Comparison of ENCODE assay signal across 2 cellular contexts in the genomic region with DNA sequence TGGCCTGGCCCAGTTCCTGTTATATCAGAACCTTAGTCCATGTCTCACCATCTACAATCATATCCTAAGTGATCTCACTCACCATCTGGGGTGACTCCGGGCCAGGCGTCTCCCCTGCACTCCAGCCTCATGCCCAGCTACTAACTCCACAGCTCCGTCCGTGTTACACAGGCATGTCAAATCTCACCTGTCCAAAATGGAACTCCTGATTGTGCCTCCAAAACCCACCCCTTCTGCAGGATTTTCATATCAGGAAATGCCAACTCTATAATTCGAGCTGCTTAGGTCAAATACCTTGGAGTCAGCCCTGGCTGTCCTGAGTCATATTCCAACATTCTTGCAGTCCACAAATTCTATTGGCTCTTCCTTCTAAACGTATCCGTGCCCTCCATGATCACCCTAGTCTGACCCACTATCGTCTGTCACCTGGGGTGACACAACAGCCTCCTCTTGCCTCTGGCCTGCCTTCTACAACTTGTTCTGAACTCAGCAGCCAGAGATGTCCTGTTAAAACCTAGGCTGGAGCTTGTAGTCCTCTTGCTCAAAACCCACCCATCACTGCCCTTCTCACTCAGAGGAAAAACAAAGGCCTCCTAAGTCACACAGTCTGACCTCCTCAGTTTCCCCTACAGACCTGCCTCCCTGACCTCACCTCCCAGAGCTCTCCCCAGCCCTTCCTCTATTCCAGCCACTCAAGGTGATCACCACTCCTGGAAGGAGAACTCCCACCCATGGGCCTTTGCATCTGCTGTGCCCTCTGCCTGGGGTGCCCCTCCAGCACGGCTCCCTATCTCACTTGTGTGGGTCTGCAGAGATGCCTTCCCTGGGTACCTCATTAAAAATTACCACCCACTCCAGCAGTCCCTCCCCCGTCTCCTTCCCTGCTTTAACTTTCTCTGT.
TF ChIP-seq lines count a peak whose summit lies in the region.

No MANE protein-coding gene starts in this region.

TF ChIP-seq in A549, 52 proteins besides CTCF, POLR2A, EP300 and RAD21 (continues in another document):
- TF ChIP-seq CBX8 (IDR thresholded peaks at IDR 0.05) (no peak), RARB (CRISPR knock-in tag; IDR thresholded peaks at IDR 0.05) (no peak), CBX2 (IDR thresholded peaks at IDR 0.05; ENCODE audit: borderline replicate concordance, low read depth) (no peak), GATA3 (IDR thresholded peaks at IDR 0.05; ENCODE audit: borderline replicate concordance) (peak; percentile 31; the same call in 1 of the 2 replicates), ZC3H11A (IDR thresholded peaks at IDR 0.05) (no peak), ESRRA (IDR thresholded peaks at IDR 0.05; ENCODE audit: borderline replicate concordance, low read length) (no peak), JUNB (IDR thresholded peaks at IDR 0.05) (no peak; the same call in 1 of the 2 replicates), MAFK (IDR thresholded peaks at IDR 0.05; ENCODE audit: partially characterized antibody) (peak; percentile 40), FOXS1 (CRISPR knock-in tag; IDR thresholded peaks at IDR 0.05) (no peak), HDAC2 (IDR thresholded peaks at IDR 0.05) (no peak), SREBF2 (IDR thresholded peaks at IDR 0.05) (no peak), CEBPB (IDR thresholded peaks at IDR 0.05) (no peak; a peak in 1 of 4 replicates), ZNF302 (CRISPR knock-in tag; IDR thresholded peaks at IDR 0.05) (no peak), FOSL2 (IDR thresholded peaks at IDR 0.05) (no peak), FOSL2 (CRISPR knock-in tag; IDR thresholded peaks at IDR 0.05) (peak; percentile 72), CHD4 (IDR thresholded peaks at IDR 0.05; ENCODE audit: borderline replicate concordance) (no peak), FOSB (CRISPR knock-in tag; IDR thresholded peaks at IDR 0.05) (no peak), NPAS2 (CRISPR knock-in tag; IDR thresholded peaks at IDR 0.05; ENCODE audit: borderline replicate concordance) (no peak), HOXB5 (CRISPR knock-in tag; IDR thresholded peaks at IDR 0.05) (no peak), RNF2 (IDR thresholded peaks at IDR 0.05; ENCODE audit: borderline replicate concordance, low read depth) (no peak), ZSCAN20 (CRISPR knock-in tag; IDR thresholded peaks at IDR 0.05) (no peak), HOXA7 (CRISPR knock-in tag; IDR thresholded peaks at IDR 0.05) (no peak)
- TF ChIP-seq, protein P1, sequence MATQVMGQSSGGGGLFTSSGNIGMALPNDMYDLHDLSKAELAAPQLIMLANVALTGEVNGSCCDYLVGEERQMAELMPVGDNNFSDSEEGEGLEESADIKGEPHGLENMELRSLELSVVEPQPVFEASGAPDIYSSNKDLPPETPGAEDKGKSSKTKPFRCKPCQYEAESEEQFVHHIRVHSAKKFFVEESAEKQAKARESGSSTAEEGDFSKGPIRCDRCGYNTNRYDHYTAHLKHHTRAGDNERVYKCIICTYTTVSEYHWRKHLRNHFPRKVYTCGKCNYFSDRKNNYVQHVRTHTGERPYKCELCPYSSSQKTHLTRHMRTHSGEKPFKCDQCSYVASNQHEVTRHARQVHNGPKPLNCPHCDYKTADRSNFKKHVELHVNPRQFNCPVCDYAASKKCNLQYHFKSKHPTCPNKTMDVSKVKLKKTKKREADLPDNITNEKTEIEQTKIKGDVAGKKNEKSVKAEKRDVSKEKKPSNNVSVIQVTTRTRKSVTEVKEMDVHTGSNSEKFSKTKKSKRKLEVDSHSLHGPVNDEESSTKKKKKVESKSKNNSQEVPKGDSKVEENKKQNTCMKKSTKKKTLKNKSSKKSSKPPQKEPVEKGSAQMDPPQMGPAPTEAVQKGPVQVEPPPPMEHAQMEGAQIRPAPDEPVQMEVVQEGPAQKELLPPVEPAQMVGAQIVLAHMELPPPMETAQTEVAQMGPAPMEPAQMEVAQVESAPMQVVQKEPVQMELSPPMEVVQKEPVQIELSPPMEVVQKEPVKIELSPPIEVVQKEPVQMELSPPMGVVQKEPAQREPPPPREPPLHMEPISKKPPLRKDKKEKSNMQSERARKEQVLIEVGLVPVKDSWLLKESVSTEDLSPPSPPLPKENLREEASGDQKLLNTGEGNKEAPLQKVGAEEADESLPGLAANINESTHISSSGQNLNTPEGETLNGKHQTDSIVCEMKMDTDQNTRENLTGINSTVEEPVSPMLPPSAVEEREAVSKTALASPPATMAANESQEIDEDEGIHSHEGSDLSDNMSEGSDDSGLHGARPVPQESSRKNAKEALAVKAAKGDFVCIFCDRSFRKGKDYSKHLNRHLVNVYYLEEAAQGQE (IDR thresholded peaks at IDR 0.05), result no peak
- TF ChIP-seq, protein P2, sequence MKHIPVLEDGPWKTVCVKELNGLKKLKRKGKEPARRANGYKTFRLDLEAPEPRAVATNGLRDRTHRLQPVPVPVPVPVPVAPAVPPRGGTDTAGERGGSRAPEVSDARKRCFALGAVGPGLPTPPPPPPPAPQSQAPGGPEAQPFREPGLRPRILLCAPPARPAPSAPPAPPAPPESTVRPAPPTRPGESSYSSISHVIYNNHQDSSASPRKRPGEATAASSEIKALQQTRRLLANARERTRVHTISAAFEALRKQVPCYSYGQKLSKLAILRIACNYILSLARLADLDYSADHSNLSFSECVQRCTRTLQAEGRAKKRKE (CRISPR knock-in tag; IDR thresholded peaks at IDR 0.05; ENCODE audit: low read depth), result no peak
- TF ChIP-seq, protein P3, sequence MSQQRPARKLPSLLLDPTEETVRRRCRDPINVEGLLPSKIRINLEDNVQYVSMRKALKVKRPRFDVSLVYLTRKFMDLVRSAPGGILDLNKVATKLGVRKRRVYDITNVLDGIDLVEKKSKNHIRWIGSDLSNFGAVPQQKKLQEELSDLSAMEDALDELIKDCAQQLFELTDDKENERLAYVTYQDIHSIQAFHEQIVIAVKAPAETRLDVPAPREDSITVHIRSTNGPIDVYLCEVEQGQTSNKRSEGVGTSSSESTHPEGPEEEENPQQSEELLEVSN (IDR thresholded peaks at IDR 0.05; ENCODE audit: borderline replicate concordance, low read depth), result no peak; the same call in 1 of the 2 replicates
- TF ChIP-seq, protein P4, sequence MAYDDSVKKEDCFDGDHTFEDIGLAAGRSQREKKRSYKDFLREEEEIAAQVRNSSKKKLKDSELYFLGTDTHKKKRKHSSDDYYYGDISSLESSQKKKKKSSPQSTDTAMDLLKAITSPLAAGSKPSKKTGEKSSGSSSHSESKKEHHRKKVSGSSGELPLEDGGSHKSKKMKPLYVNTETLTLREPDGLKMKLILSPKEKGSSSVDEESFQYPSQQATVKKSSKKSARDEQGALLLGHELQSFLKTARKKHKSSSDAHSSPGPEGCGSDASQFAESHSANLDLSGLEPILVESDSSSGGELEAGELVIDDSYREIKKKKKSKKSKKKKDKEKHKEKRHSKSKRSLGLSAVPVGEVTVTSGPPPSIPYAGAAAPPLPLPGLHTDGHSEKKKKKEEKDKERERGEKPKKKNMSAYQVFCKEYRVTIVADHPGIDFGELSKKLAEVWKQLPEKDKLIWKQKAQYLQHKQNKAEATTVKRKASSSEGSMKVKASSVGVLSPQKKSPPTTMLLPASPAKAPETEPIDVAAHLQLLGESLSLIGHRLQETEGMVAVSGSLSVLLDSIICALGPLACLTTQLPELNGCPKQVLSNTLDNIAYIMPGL (CRISPR knock-in tag; IDR thresholded peaks at IDR 0.05; ENCODE audit: borderline replicate concordance), result no peak
- TF ChIP-seq, protein P5, sequence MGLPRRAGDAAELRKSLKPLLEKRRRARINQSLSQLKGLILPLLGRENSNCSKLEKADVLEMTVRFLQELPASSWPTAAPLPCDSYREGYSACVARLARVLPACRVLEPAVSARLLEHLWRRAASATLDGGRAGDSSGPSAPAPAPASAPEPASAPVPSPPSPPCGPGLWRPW (IDR thresholded peaks at IDR 0.05), result no peak

TF ChIP-seq in IMR-90, 13 proteins besides CTCF, POLR2A, EP300 and RAD21:
- TF ChIP-seq RFX5 (IDR thresholded peaks at IDR 0.05; ENCODE audit: low read depth, low read length) (no peak), CEBPB (IDR thresholded peaks at IDR 0.05; ENCODE audit: low read depth, low read length) (peak; percentile 58), FOS (IDR thresholded peaks at IDR 0.05; ENCODE audit: low read depth, low read length) (peak; percentile 26; the same call in 1 of the 2 replicates)
